21 cellular contexts compared by ENCODE assay signal in genomic region chr5:133758641-133759040, GRCh38.
DNase-seq lines count a peak whose midpoint lies in the region; ATAC-seq and TF ChIP-seq lines count a peak whose summit lies in the region.
"Had no signal": no experiment of that assay in that cellular context is flagged by ENCODE, and none has a peak within 500 bp of the region (broad histone marks: within the 10 kb centered on the region; RNA-seq: fewer than 3 reads in every experiment).

No MANE protein-coding gene starts in this region.

- in situ Hi-C loops in GM23248 (cut with MboI) = no loop called here

- 6% methylated on average over 1 of the region's 1 CpG for WGBS in GM23248 (ENCODE audit: low coverage in 1 of 2, low lambda C conversion rate in 2 of 2, missing lambda C conversion rate in 2 of 2), 2 experiments

- no peaks in the 10 kb centered on the region for H3K36me3 Mint-ChIP-seq in activated CD4-positive, alpha-beta memory T cell treated with anti-CD3 and anti-CD28 coated beads, Interleukin-2, amount 10 ng/mL, durations not matched to agents 7 days and 5 days (ENCODE audit: low read depth)
- no peaks in the 10 kb centered on the region for H3K36me3 Mint-ChIP-seq in activated CD4-positive, alpha-beta memory T cell treated with anti-CD3 and anti-CD28 coated beads for 36 hours
- no peaks in the 10 kb centered on the region for H3K36me3 Mint-ChIP-seq in CD4-positive, alpha-beta T cell (ENCODE audit: low read depth)

- H3K4me3 Mint-ChIP-seq in activated CD4-positive, alpha-beta memory T cell treated with anti-CD3 and anti-CD28 coated beads, Interleukin-2, amount 10 ng/mL, durations not matched to agents 7 days and 5 days = no peak overlapping the region
- H3K4me3 Mint-ChIP-seq in activated CD4-positive, alpha-beta memory T cell treated with anti-CD3 and anti-CD28 coated beads for 36 hours = no peak overlapping the region
- H3K4me3 Mint-ChIP-seq in CD4-positive, alpha-beta T cell = no peak overlapping the region

- no peak overlapping the region for H3K4me2 ChIP-seq in GM23248 (ENCODE audit: unreplicated experiment)
- H3K4me2 ChIP-seq: PC-9 had no signal

- H3F3A ChIP-seq in GM23248 (ENCODE audit: insufficient read depth) = no peaks in the 10 kb centered on the region

- H3K4me3 ChIP-seq in GM23248 (no peak overlapping the region), coronary artery (no peak overlapping the region)
- H3K4me3 ChIP-seq: PC-9 had no signal

- POLR2A ChIA-PET in activated CD4-positive, alpha-beta memory T cell treated with anti-CD3 and anti-CD28 coated beads, Interleukin-2, amount 10 ng/mL, durations not matched to agents 7 days and 5 days (lab: Charles Lee) = no interaction called here
- POLR2A ChIA-PET in activated CD4-positive, alpha-beta memory T cell treated with anti-CD3 and anti-CD28 coated beads for 36 hours (lab: Charles Lee) = no interaction called here
- POLR2A ChIA-PET in CD4-positive, alpha-beta T cell (lab: Charles Lee) = no interaction called here

- no peaks in the 10 kb centered on the region for H3K36me3 ChIP-seq in GM23248 (ENCODE audit: low read depth)

- intact Hi-C loops in activated CD4-positive, alpha-beta memory T cell treated with anti-CD3 and anti-CD28 coated beads for 36 hours (cut with micrococcal nuclease) = no loop called here
- intact Hi-C loops in CD4-positive, alpha-beta T cell (cut with DNase I, micrococcal nuclease) = loop anchor here in 1 of 2 experiments (10.0 kb wide), 1 partner anchor 106 kb away; no protein-coding TSS in a partner anchor

- H3K79me2 ChIP-seq in GM23248 (ENCODE audit: insufficient read depth) = no peaks in the 10 kb centered on the region

- no peak for ATAC-seq in CD4-positive, alpha-beta T cell (ENCODE audit: poor library complexity)

- H4K20me1 ChIP-seq in GM23248 (ENCODE audit: insufficient read depth) = no peaks in the 10 kb centered on the region

- H3K27ac Mint-ChIP-seq in activated CD4-positive, alpha-beta memory T cell treated with anti-CD3 and anti-CD28 coated beads, Interleukin-2, amount 10 ng/mL, durations not matched to agents 7 days and 5 days = no peak overlapping the region
- H3K27ac Mint-ChIP-seq in activated CD4-positive, alpha-beta memory T cell treated with anti-CD3 and anti-CD28 coated beads for 36 hours = no peak overlapping the region
- no peak overlapping the region for H3K27ac Mint-ChIP-seq in CD4-positive, alpha-beta T cell

- H2AFZ ChIP-seq in GM23248 = no peak overlapping the region
- H2AFZ ChIP-seq: PC-9 had no signal

- H3K4me1 Mint-ChIP-seq in activated CD4-positive, alpha-beta memory T cell treated with anti-CD3 and anti-CD28 coated beads, Interleukin-2, amount 10 ng/mL, durations not matched to agents 7 days and 5 days = no peaks in the 10 kb centered on the region
- no peaks in the 10 kb centered on the region for H3K4me1 Mint-ChIP-seq in activated CD4-positive, alpha-beta memory T cell treated with anti-CD3 and anti-CD28 coated beads for 36 hours (ENCODE audit: low read depth)
- no peaks in the 10 kb centered on the region for H3K4me1 Mint-ChIP-seq in CD4-positive, alpha-beta T cell (ENCODE audit: low read depth)

- TF ChIP-seq CTCF in coronary artery (IDR thresholded peaks at IDR 0.05) = no peak
- no peak for TF ChIP-seq CTCF in CD4-positive, alpha-beta T cell (IDR thresholded peaks at IDR 0.05)

- H3K9ac ChIP-seq in GM23248 = no peak overlapping the region

- H3K9me3 ChIP-seq in GM23248 (ENCODE audit: low read depth) = no peaks in the 10 kb centered on the region
- no peaks in the 10 kb centered on the region for H3K9me3 ChIP-seq in CD4-positive, alpha-beta T cell (ENCODE audit: control insufficient read depth, low read length)

- no peak overlapping the region for H3K27ac ChIP-seq in GM23248
- no peak overlapping the region for H3K27ac ChIP-seq in coronary artery
- no peak overlapping the region for H3K27ac ChIP-seq in CD4-positive, alpha-beta T cell (ENCODE audit: low read depth, low read length)
- H3K27ac ChIP-seq: C4-2B, PC-9 had no signal

- CTCF ChIA-PET in activated CD4-positive, alpha-beta memory T cell treated with anti-CD3 and anti-CD28 coated beads, Interleukin-2, amount 10 ng/mL, durations not matched to agents 7 days and 5 days (lab: Charles Lee) = no interaction called here
- CTCF ChIA-PET in activated CD4-positive, alpha-beta memory T cell treated with anti-CD3 and anti-CD28 coated beads for 36 hours (lab: Charles Lee) = no interaction called here
- CTCF ChIA-PET in CD4-positive, alpha-beta T cell (lab: Charles Lee) = no interaction called here

- no peaks in the 10 kb centered on the region for H3K9me2 ChIP-seq in GM23248 (ENCODE audit: insufficient read depth)

- no peaks in the 10 kb centered on the region for H3K4me1 ChIP-seq in GM23248 (ENCODE audit: insufficient read depth)

- DNase-seq in activated CD4-positive, alpha-beta memory T cell treated with anti-CD3 and anti-CD28 coated beads, Interleukin-2, amount 10 ng/mL, durations not matched to agents 7 days and 5 days = peak; percentile 12
- no peak for DNase-seq in activated CD4-positive, alpha-beta memory T cell treated with anti-CD3 and anti-CD28 coated beads for 36 hours
- peak; percentile 18 for DNase-seq in GM23248
- peak; percentile 18 for DNase-seq in RKO (ENCODE audit: low spot score)
- peak; percentile 1 for DNase-seq in coronary artery (ENCODE audit: low spot score)
- no peak for DNase-seq in NCI-H526 treated with DMSO at 0.1 percent for 48 hours (lab: John Stamatoyannopoulos, UW)
- DNase-seq in hippocampal formation (lab: John Stamatoyannopoulos, UW) = no peak
- DNase-seq in CD4-positive, alpha-beta T cell = no peak
- DNase-seq: DMS53, GDM1, GOT3, HCEC 1CT, IMR-90, NCI-H1694, NCI-H2081, NCI-H2171, NCI-H345, NCI-H524 treated with DMSO at 0.1 percent for 48 hours, PC-9, SIG-M5 had no signal

- peaks cover 6% of the 10 kb centered on the region for H3K27me3 ChIP-seq in GM23248 (replicated peaks; ENCODE audit: insufficient read depth)
- H3K27me3 ChIP-seq in CD4-positive, alpha-beta T cell (ENCODE audit: control insufficient read depth, insufficient read depth, low read length) = peaks cover 17% of the 10 kb centered on the region

- H3K27me3 Mint-ChIP-seq in activated CD4-positive, alpha-beta memory T cell treated with anti-CD3 and anti-CD28 coated beads, Interleukin-2, amount 10 ng/mL, durations not matched to agents 7 days and 5 days = peaks cover 20% of the 10 kb centered on the region
- peaks cover 16% of the 10 kb centered on the region for H3K27me3 Mint-ChIP-seq in activated CD4-positive, alpha-beta memory T cell treated with anti-CD3 and anti-CD28 coated beads for 36 hours
- H3K27me3 Mint-ChIP-seq in CD4-positive, alpha-beta T cell = peaks cover 29% of the 10 kb centered on the region

- H3K9me3 Mint-ChIP-seq in activated CD4-positive, alpha-beta memory T cell treated with anti-CD3 and anti-CD28 coated beads, Interleukin-2, amount 10 ng/mL, durations not matched to agents 7 days and 5 days = no peaks in the 10 kb centered on the region
- no peaks in the 10 kb centered on the region for H3K9me3 Mint-ChIP-seq in activated CD4-positive, alpha-beta memory T cell treated with anti-CD3 and anti-CD28 coated beads for 36 hours
- H3K9me3 Mint-ChIP-seq in CD4-positive, alpha-beta T cell = no peaks in the 10 kb centered on the region

Comparison
In these comparisons a context has a peak if more than half of its experiments do, and no peak if none do; other contexts are left out.
1. DNase-seq: peak in activated CD4-positive, alpha-beta memory T cell treated with anti-CD3 and anti-CD28 coated beads, Interleukin-2, amount 10 ng/mL, durations not matched to agents 7 days and 5 days (single experiment), GM23248 (single experiment), RKO (single experiment) and coronary artery (single experiment); none in activated CD4-positive, alpha-beta memory T cell treated with anti-CD3 and anti-CD28 coated beads for 36 hours (single experiment), NCI-H526 treated with DMSO at 0.1 percent for 48 hours (single experiment), hippocampal formation (0 of 2) and CD4-positive, alpha-beta T cell (0 of 10).